Comparison of ENCODE assay signal across 8 cellular contexts in genomic region chr5:142012792-142013388, GRCh38. TPM values are rescaled to one million over a fixed set of nuclear protein-coding genes. Genes with fewer than 3 reads are reported as not detected.
DNase-seq lines count a peak whose midpoint lies in the region; ATAC-seq and TF ChIP-seq lines count a peak whose summit lies in the region.

Gene GNPDA1 (minus strand): TSS chr5:142013027. CDS start chr5:142012035, 992 bp downstream.

- peak within 1 kb of the TSS; percentile 86 to 94 (median 88) for H3K4me3 Mint-ChIP-seq in CD4-positive, alpha-beta memory T cell
- H3K4me3 Mint-ChIP-seq in neural crest cell, result peak within 1 kb of the TSS; percentile 89

- no peaks in the 10 kb centered on the region for H3K27me3 ChIP-seq in CD4-positive, alpha-beta memory T cell (ENCODE audit: insufficient read depth, low read length)
- H3K27me3 ChIP-seq in subcutaneous abdominal adipose tissue (ENCODE audit: control insufficient read depth in 5 of 5, insufficient read depth in 4 of 5, low read length in 5 of 5), result no peaks in the 10 kb centered on the region

- H3K27me3 Mint-ChIP-seq in CD4-positive, alpha-beta memory T cell, result no peaks in the 10 kb centered on the region
- H3K27me3 Mint-ChIP-seq in neural crest cell (ENCODE audit: low read depth), result no peaks in the 10 kb centered on the region

- DNase-seq in CD4-positive, alpha-beta memory T cell, result peak; percentile 56 to 72 (median 62)
- DNase-seq in SHP77 (lab: John Stamatoyannopoulos, UW), result peak; percentile 41 to 68
- DNase-seq in activated gamma-delta T cell treated with anti-CD3 and anti-CD28 coated beads, Interleukin-2, amount 50 U/mL, for 16 hours (ENCODE audit: low read depth), result peak; percentile 51
- peak; percentile 86 to 92 for DNase-seq in foreskin fibroblast
- DNase-seq in neural crest cell (ENCODE audit: low read depth, low spot score), result peak; percentile 51

- no peaks in the 10 kb centered on the region for H3K36me3 ChIP-seq in CD4-positive, alpha-beta memory T cell (ENCODE audit: insufficient read depth, low read length)
- H3K36me3 ChIP-seq in subcutaneous abdominal adipose tissue (ENCODE audit: control insufficient read depth in 5 of 5, insufficient read depth in 5 of 5, low read length in 5 of 5), result peaks cover 0 to 12% (median 5%) of the 10 kb centered on the region in 5 donors

- ATAC-seq in GM19438 (IDR thresholded peaks at IDR 0.05; ENCODE audit: low read depth, unreplicated experiment), result peak; percentile 52
- ATAC-seq in HG03571 (IDR thresholded peaks at IDR 0.05; ENCODE audit: unreplicated experiment), result peak; percentile 66

- peak within 1 kb of the TSS; percentile 70 for H3K27ac ChIP-seq in CD4-positive, alpha-beta memory T cell (ENCODE audit: low read depth, low read length)
- peak within 1 kb of the TSS; percentile 92 for H3K27ac ChIP-seq in subcutaneous abdominal adipose tissue (ENCODE audit: low read depth, low read length)

- peak within 1 kb of the TSS; percentile 79 to 84 for H3K4me3 ChIP-seq in CD4-positive, alpha-beta memory T cell (ENCODE audit: low read length in 2 of 2)
- H3K4me3 ChIP-seq in foreskin fibroblast (ENCODE audit: low read depth in 1 of 2, low read length in 2 of 2) (peak within 1 kb of the TSS; percentile 93 to 96), subcutaneous abdominal adipose tissue (ENCODE audit: low read depth in 1 of 5, low read length in 5 of 5) (peak within 1 kb of the TSS; percentile 72 to 93 (median 78))

- TF ChIP-seq CTCF in foreskin fibroblast (IDR thresholded peaks at IDR 0.05; ENCODE audit: low read depth, low read length), result no peak
- peak; percentile 36 for TF ChIP-seq CTCF in neural crest cell (conservative IDR thresholded peaks at IDR 0.05)

- CTCF ChIA-PET in CD4-positive, alpha-beta memory T cell (lab: Charles Lee; ENCODE audit: partially characterized antibody), result interaction anchor here (0.8 to 11.6 kb wide), 20 partner anchors 9 to 320 kb away, joined by 3 to 203 read pairs (median 6); partner anchors contain the start of genes NDFIP1 and RNF14

- intact Hi-C loops in CD4-positive, alpha-beta memory T cell (cut with micrococcal nuclease), result loop anchor here (5.0 kb wide), 1 partner anchor 684 kb away; no protein-coding TSS in a partner anchor

- H3K27ac Mint-ChIP-seq in CD4-positive, alpha-beta memory T cell, result peak within 1 kb of the TSS; percentile 91 to 96 (median 95)
- peak within 1 kb of the TSS; percentile 97 for H3K27ac Mint-ChIP-seq in neural crest cell (ENCODE audit: unreplicated experiment)

- peaks cover 64% of the 10 kb centered on the region for H3K4me1 ChIP-seq in CD4-positive, alpha-beta memory T cell (ENCODE audit: insufficient read depth, low read length)
- H3K4me1 ChIP-seq in subcutaneous abdominal adipose tissue (ENCODE audit: control insufficient read depth in 5 of 5, insufficient read depth in 5 of 5, low read length in 5 of 5), result peaks cover 2 to 45% (median 28%) of the 10 kb centered on the region in 5 donors

- POLR2A ChIA-PET in CD4-positive, alpha-beta memory T cell (lab: Charles Lee; ENCODE audit: partially characterized antibody), result interaction anchor here (0.8 to 6.2 kb wide), 14 partner anchors 8 to 362 kb away, joined by 3 to 90 read pairs (median 6); partner anchors contain the start of genes FCHSD1, NDFIP1 and RNF14

- H3K9ac ChIP-seq in subcutaneous abdominal adipose tissue (ENCODE audit: low read length in 5 of 5), result peak within 1 kb of the TSS; percentile 80 to 96 (median 91)

- peaks cover 44 to 71% (median 56%) of the 10 kb centered on the region in 4 donors for H3K4me1 Mint-ChIP-seq in CD4-positive, alpha-beta memory T cell
- peaks cover 30% of the 10 kb centered on the region for H3K4me1 Mint-ChIP-seq in neural crest cell

- peaks cover 0 to 1% (median 0%) of the 10 kb centered on the region in 8 donors for H3K9me3 Mint-ChIP-seq in CD4-positive, alpha-beta memory T cell
- H3K9me3 Mint-ChIP-seq in neural crest cell, result no peaks in the 10 kb centered on the region

- H3K9me3 ChIP-seq in CD4-positive, alpha-beta memory T cell (ENCODE audit: control insufficient read depth in 1 of 2, low read length in 2 of 2), result no peaks in the 10 kb centered on the region
- no peaks in the 10 kb centered on the region for H3K9me3 ChIP-seq in subcutaneous abdominal adipose tissue (ENCODE audit: control insufficient read depth in 5 of 5, low read length in 5 of 5)

- peaks cover 0 to 4% of the 10 kb centered on the region in 2 donors for H3K36me3 Mint-ChIP-seq in CD4-positive, alpha-beta memory T cell
- peaks cover 7% of the 10 kb centered on the region for H3K36me3 Mint-ChIP-seq in neural crest cell (ENCODE audit: low read depth)

RNA-seq across cellular contexts. Expression of gene GNPDA1, which starts in this region (rescaled TPM):
- 10 to 100 TPM; 23.0 to 24.1 TPM for total RNA-seq in CD4-positive, alpha-beta memory T cell
- 10 to 100 TPM; 25.8 to 38.6 TPM for polyA plus RNA-seq in CD4-positive, alpha-beta memory T cell
- total RNA-seq in neural crest cell, result 74.2 and 76.8 TPM in 2 replicates

Comparison
In these comparisons a context has a peak if more than half of its experiments do, and no peak if none do; other contexts are left out.
1. Peak in every context shown above with its lines: DNase-seq, ATAC-seq, H3K4me3 ChIP-seq and H3K27ac ChIP-seq.